11 cellular contexts compared by ENCODE assay signal in genomic region chr19:49656456-49657109, GRCh38.
"Had no signal": no experiment of that assay in that cellular context is flagged by ENCODE, and none has a peak within 500 bp of the region (broad histone marks: within the 10 kb centered on the region; RNA-seq: fewer than 3 reads in every experiment).

No MANE protein-coding gene starts in this region.

- H3K4me1 Mint-ChIP-seq: activated T-helper 17 cell treated with anti-CD3 and anti-CD28 coated beads, Interleukin-2, amount 50 U/mL, for 72 hours had no signal

- DNase-seq: activated CD4-positive, CD25-positive, alpha-beta regulatory T cell treated with anti-CD3 and anti-CD28 coated beads, Interleukin-2, amount 50 U/mL, for 72 hours; activated naive CD4-positive, alpha-beta T cell treated with anti-CD3 and anti-CD28 coated beads, Interleukin-2, amount 50 U/mL, for 16 hours; dorsolateral prefrontal cortex; islet precursor cell; naive B cell; uterus had no signal

- H3K27me3 Mint-ChIP-seq: activated T-helper 17 cell treated with anti-CD3 and anti-CD28 coated beads, Interleukin-2, amount 50 U/mL, for 72 hours; naive B cell had no signal

- H3K4me3 ChIP-seq: adrenal gland, cardiac muscle cell, dorsolateral prefrontal cortex, gastroesophageal sphincter, uterus had no signal

- ATAC-seq: activated T-helper 17 cell treated with anti-CD3 and anti-CD28 coated beads, Interleukin-2, amount 50 U/mL, for 72 hours; gastroesophageal sphincter; sciatic nerve had no signal

- H3K27me3 ChIP-seq: adrenal gland, cardiac muscle cell, dorsolateral prefrontal cortex, gastroesophageal sphincter, uterus had no signal

- H3K9me3 ChIP-seq: adrenal gland, gastroesophageal sphincter, uterus had no signal

- H3K36me3 ChIP-seq: uterus had no signal

- H3K4me3 Mint-ChIP-seq: activated T-helper 17 cell treated with anti-CD3 and anti-CD28 coated beads, Interleukin-2, amount 50 U/mL, for 72 hours; naive B cell had no signal

- H3K4me1 ChIP-seq: adrenal gland, gastroesophageal sphincter, uterus had no signal

- H3K27ac Mint-ChIP-seq: activated T-helper 17 cell treated with anti-CD3 and anti-CD28 coated beads, Interleukin-2, amount 50 U/mL, for 72 hours had no signal

- H3K9me3 Mint-ChIP-seq: activated T-helper 17 cell treated with anti-CD3 and anti-CD28 coated beads, Interleukin-2, amount 50 U/mL, for 72 hours; naive B cell had no signal

- H3K27ac ChIP-seq: adrenal gland, cardiac muscle cell, dorsolateral prefrontal cortex, gastroesophageal sphincter, uterus had no signal
